Comparison of ENCODE assay signal across 8 cellular contexts in the genomic region with DNA sequence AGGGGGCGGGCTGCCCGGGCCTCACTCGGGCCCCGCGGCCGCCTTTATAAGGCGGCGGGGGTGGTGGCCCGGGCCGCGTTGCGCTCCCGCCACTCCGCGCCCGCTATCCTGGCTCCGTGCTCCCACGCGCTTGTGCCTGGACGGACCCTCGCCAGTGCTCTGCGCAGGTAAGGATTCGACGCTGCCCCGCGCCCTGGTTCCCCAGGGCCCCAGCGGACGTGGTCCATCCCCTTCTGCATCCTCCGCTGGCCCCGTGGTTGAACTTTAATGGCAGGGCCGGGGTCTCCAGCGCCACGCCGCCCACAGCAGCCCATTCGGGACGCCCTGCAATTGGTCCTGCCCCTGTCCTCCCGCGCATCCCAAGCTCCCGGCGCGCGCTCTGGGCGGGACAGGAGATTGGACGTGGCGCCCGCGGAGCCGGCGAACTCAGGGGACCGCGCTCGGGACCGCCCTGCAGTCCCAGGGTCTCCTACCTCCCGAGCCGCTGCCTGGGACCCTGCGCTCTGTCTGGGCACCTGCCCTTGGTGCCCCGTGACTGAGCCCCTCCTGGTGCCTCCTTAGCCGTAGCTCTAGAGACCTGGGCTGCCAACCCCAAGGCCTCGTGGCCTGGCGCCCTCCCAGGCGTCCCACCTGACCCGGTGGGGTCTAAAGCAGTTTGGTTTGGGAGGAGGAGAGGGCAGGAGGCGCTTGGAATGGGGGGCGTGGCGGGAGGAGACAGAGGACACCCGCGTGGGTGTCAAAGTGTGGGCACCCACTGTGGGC. TPM values are rescaled to one million over a fixed set of nuclear protein-coding genes. Genes with fewer than 3 reads are reported as not detected.
DNase-seq lines count a peak whose midpoint lies in the region; ATAC-seq and TF ChIP-seq lines count a peak whose summit lies in the region.

Gene ALPL, plus strand, starts transcription at position 73 of the 762 bp plus-strand sequence. CDS start 44,659 bp downstream, outside the sequence.

- H3K27ac Mint-ChIP-seq in stimulated activated naive CD8-positive, alpha-beta T cell treated with anti-CD3 and anti-CD28 coated beads, Interleukin-15, Interleukin-2, amounts not matched to agents 100 ng/mL and 50 ng/mL, for 24 hours = no peak within 1 kb of the TSS
- peak within 1 kb of the TSS; percentile 87 for H3K27ac Mint-ChIP-seq in endodermal cell

- peak within 1 kb of the TSS; percentile 7 for H3K27ac ChIP-seq in endodermal cell (ENCODE audit: low read depth, low read length)
- H3K27ac ChIP-seq in vagina = no peak within 1 kb of the TSS
- no peak within 1 kb of the TSS for H3K27ac ChIP-seq in body of pancreas

- peaks cover 5% of the 10 kb centered on the region for H3K4me1 Mint-ChIP-seq in stimulated activated naive CD8-positive, alpha-beta T cell treated with anti-CD3 and anti-CD28 coated beads, Interleukin-15, Interleukin-2, amounts not matched to agents 100 ng/mL and 50 ng/mL, for 24 hours (ENCODE audit: low read depth)
- peaks cover 8% of the 10 kb centered on the region for H3K4me1 Mint-ChIP-seq in endodermal cell

- H3K4me1 ChIP-seq in endodermal cell (ENCODE audit: control insufficient read depth, insufficient read depth, low read length) (peaks cover 7% of the 10 kb centered on the region), mononuclear cell (ENCODE audit: insufficient read depth, low read length) (peaks cover 5% of the 10 kb centered on the region), vagina (peaks cover 14% of the 10 kb centered on the region), body of pancreas (peaks cover 12% of the 10 kb centered on the region)

- H3K4me3 ChIP-seq in endodermal cell (ENCODE audit: low read length) (peak within 1 kb of the TSS; percentile 80), mononuclear cell (ENCODE audit: low read length) (peak within 1 kb of the TSS; percentile 33), vagina (peak within 1 kb of the TSS; percentile 27 to 34), body of pancreas (no peak within 1 kb of the TSS)

- no peaks in the 10 kb centered on the region for H3K9me3 Mint-ChIP-seq in stimulated activated naive CD8-positive, alpha-beta T cell treated with anti-CD3 and anti-CD28 coated beads, Interleukin-15, Interleukin-2, amounts not matched to agents 100 ng/mL and 50 ng/mL, for 24 hours
- H3K9me3 Mint-ChIP-seq in endodermal cell = no peaks in the 10 kb centered on the region

- TF ChIP-seq CTCF in endodermal cell (conservative IDR thresholded peaks at IDR 0.05) = no peak
- no peak for TF ChIP-seq CTCF in vagina (IDR thresholded peaks at IDR 0.05)
- no peak for TF ChIP-seq CTCF in body of pancreas (IDR thresholded peaks at IDR 0.05)

- no peak for DNase-seq in stimulated activated naive CD8-positive, alpha-beta T cell treated with anti-CD3 and anti-CD28 coated beads, Interleukin-15, Interleukin-2, amounts not matched to agents 100 U/mL and 50 U/mL, for 24 hours
- DNase-seq in endodermal cell = peak; percentile 84
- no peak for DNase-seq in vagina (ENCODE audit: extremely low spot score in 2 of 2)
- no peak for DNase-seq in AG08396 (ENCODE audit: low spot score)
- DNase-seq in body of pancreas = no peak

- peaks cover 44% of the 10 kb centered on the region for H3K27me3 Mint-ChIP-seq in stimulated activated naive CD8-positive, alpha-beta T cell treated with anti-CD3 and anti-CD28 coated beads, Interleukin-15, Interleukin-2, amounts not matched to agents 100 ng/mL and 50 ng/mL, for 24 hours
- peaks cover 19% of the 10 kb centered on the region for H3K27me3 Mint-ChIP-seq in endodermal cell (ENCODE audit: insufficient read depth)

- no peak for ATAC-seq in stimulated activated naive CD8-positive, alpha-beta T cell treated with anti-CD3 and anti-CD28 coated beads, Interleukin-15, Interleukin-2, amounts not matched to agents 100 U/mL and 50 U/mL, for 24 hours
- no peak for ATAC-seq in HG03432 (IDR thresholded peaks at IDR 0.05; ENCODE audit: unreplicated experiment)
- ATAC-seq in body of pancreas = no peak

- TF ChIP-seq POLR2A in vagina (IDR thresholded peaks at IDR 0.05) (no peak), body of pancreas (IDR thresholded peaks at IDR 0.05) (no peak)

- 1% methylated on average over 24 to 67 of the region's 67 CpGs for WGBS in endodermal cell (ENCODE audit: insufficient coverage in 1 of 2, insufficient read length in 1 of 2), 2 experiments
- WGBS in body of pancreas, 2 donors = 11% methylated on average over 63 of the region's 67 CpGs; no CpG with 5 or more reads in 1 of the 2 donors

- H3K36me3 ChIP-seq in endodermal cell (ENCODE audit: control insufficient read depth, insufficient read depth, low read length) (no peaks in the 10 kb centered on the region), vagina (no peaks in the 10 kb centered on the region), body of pancreas (replicated peaks in 1 of 2; ENCODE audit: insufficient read depth in 1 of 2, low read depth in 2 of 2) (no peaks in the 10 kb centered on the region)

- H3K9ac ChIP-seq in endodermal cell (ENCODE audit: extremely low read depth, low read length, poor library complexity, severe bottlenecking) = peak within 1 kb of the TSS; percentile 55

- peaks cover 10% of the 10 kb centered on the region for H3K27me3 ChIP-seq in endodermal cell (ENCODE audit: control insufficient read depth, insufficient read depth, low read length, poor library complexity, severe bottlenecking)
- H3K27me3 ChIP-seq in mononuclear cell (ENCODE audit: insufficient read depth, low read length) = peaks cover 36% of the 10 kb centered on the region
- no peaks in the 10 kb centered on the region for H3K27me3 ChIP-seq in vagina
- H3K27me3 ChIP-seq in body of pancreas = peaks cover 0 to 11% of the 10 kb centered on the region in 2 donors

- peak within 1 kb of the TSS; percentile 68 for H3K4me3 Mint-ChIP-seq in stimulated activated naive CD8-positive, alpha-beta T cell treated with anti-CD3 and anti-CD28 coated beads, Interleukin-15, Interleukin-2, amounts not matched to agents 100 ng/mL and 50 ng/mL, for 24 hours
- peak within 1 kb of the TSS; percentile 63 for H3K4me3 Mint-ChIP-seq in endodermal cell

- intact Hi-C loops in vagina (cut with DNase I) (no loop called here), body of pancreas (cut with DNase I) (loop anchor here (5.0 kb wide), 2 partner anchors 68 to 148 kb away; no protein-coding TSS in a partner anchor)

- no peaks in the 10 kb centered on the region for H3K36me3 Mint-ChIP-seq in stimulated activated naive CD8-positive, alpha-beta T cell treated with anti-CD3 and anti-CD28 coated beads, Interleukin-15, Interleukin-2, amounts not matched to agents 100 ng/mL and 50 ng/mL, for 24 hours (ENCODE audit: low read depth)
- peaks cover 6% of the 10 kb centered on the region for H3K36me3 Mint-ChIP-seq in endodermal cell (ENCODE audit: low read depth)

- H3K9me3 ChIP-seq in endodermal cell (ENCODE audit: control insufficient read depth, low read length) (no peaks in the 10 kb centered on the region), mononuclear cell (ENCODE audit: low read depth, low read length) (no peaks in the 10 kb centered on the region), vagina (no peaks in the 10 kb centered on the region), body of pancreas (no peaks in the 10 kb centered on the region)

RNA-seq across cellular contexts. Expression of gene ALPL, which starts in this region (rescaled TPM):
- total RNA-seq in endodermal cell (100 to 1,000 TPM in 1 of 2 donors, 10 to 100 TPM in 1; 94.8 to 117 TPM), mononuclear cell (0.21 TPM), vagina (6.6 TPM), body of pancreas (10 to 100 TPM in 1 of 2 donors, 1 to 10 TPM in 1; 3.4 to 10.9 TPM)
- polyA plus RNA-seq in endodermal cell (2013, experiment 1 of 2) = 65.3 TPM
- 52.5 TPM for polyA plus RNA-seq in endodermal cell (2013, experiment 2 of 2)

Comparison
In these comparisons a context has a peak if more than half of its experiments do, and no peak if none do; other contexts are left out.
1. RNA of gene ALPL (total RNA-seq): 94.8 to 117 TPM in endodermal cell; 3.4 to 10.9 TPM in body of pancreas, 6.6 TPM in vagina (single experiment) and 0.21 TPM in mononuclear cell (single experiment); every median in the first group is over 4 times any median in the second.
2. H3K4me3 ChIP-seq: peak in endodermal cell (single experiment), mononuclear cell (single experiment) and vagina (2 of 2); none in body of pancreas (0 of 2).